ENCODE assay signal across 8 cellular contexts in the genomic region with DNA sequence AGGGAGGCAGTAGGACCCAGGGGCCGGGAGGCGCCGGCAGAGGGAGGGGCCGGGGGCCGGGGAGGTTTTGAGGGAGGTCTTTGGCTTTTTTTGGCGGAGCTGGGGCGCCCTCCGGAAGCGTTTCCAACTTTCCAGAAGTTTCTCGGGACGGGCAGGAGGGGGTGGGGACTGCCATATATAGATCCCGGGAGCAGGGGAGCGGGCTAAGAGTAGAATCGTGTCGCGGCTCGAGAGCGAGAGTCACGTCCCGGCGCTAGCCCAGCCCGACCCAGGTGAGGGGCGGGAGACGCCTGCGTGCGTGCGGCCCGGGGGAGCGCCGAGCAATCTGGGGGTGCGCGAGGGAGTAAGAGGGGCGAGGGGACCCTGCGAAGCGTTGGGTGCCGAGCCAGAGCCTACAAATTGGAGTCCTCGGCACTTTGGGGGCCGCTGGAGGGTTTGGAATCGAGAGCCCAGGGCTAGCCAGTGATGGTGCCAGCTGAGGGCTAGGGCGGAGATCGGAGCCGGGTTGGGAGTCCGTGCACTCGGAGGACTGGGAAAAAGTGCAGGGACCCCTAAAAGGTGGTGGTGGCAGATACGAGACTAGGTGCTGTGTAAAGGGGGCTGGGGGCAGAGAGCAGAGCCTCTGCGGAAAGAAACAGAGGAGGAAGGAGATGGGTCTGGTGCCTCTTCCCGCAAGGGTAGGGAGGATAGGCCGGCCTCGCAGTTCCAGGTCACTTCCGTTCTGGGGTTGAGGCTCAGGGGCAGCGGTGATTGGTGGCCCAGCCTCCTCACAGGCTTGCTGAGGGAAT. TPM values are rescaled to one million over a fixed set of nuclear protein-coding genes. Genes with fewer than 3 reads are reported as not detected.
DNase-seq lines count a peak whose midpoint lies in the region; ATAC-seq and TF ChIP-seq lines count a peak whose summit lies in the region.

Gene SERPINH1, plus strand, starts transcription at position 206 of the 788 bp plus-strand sequence. CDS start 4,097 bp downstream, outside the sequence.

- DNase-seq in NCI-H146 treated with DMSO at 0.1 percent for 48 hours (lab: John Stamatoyannopoulos, UW; ENCODE audit: unreplicated experiment) = peak; percentile 80
- peak; percentile 80 for DNase-seq in UCSD-AML1 (lab: John Stamatoyannopoulos, UW; ENCODE audit: unreplicated experiment)
- DNase-seq in brain microvascular endothelial cell = peak; percentile 84
- DNase-seq in sigmoid colon = peak; percentile 97
- DNase-seq in OCI-M2 (lab: John Stamatoyannopoulos, UW; ENCODE audit: unreplicated experiment) = no peak

- H3K36me3 ChIP-seq in brain microvascular endothelial cell (replicated peaks) (peaks cover 24% of the 10 kb centered on the region), sigmoid colon (peaks cover 4 to 14% (median 9%) of the 10 kb centered on the region in 4 donors)

- 1% methylated on average over 51 of the region's 51 CpGs for WGBS in sigmoid colon, 2 donors

- peak; percentile 79 for ATAC-seq in HG02798 (IDR thresholded peaks at IDR 0.05; ENCODE audit: poor library complexity, unreplicated experiment)

- TF ChIP-seq EP300 in sigmoid colon (IDR thresholded peaks at IDR 0.05) = peak in 2 of 4 donors; percentile 16 to 35

- peak; percentile 73 to 85 for TF ChIP-seq POLR2A in sigmoid colon (IDR thresholded peaks at IDR 0.05)

- H3K9me3 ChIP-seq in sigmoid colon = no peaks in the 10 kb centered on the region

- H3K27ac ChIP-seq in brain microvascular endothelial cell = peak within 1 kb of the TSS; percentile 90
- peak within 1 kb of the TSS; percentile 98 to 100 (median 100) for H3K27ac ChIP-seq in sigmoid colon

- H3K27me3 ChIP-seq in brain microvascular endothelial cell (replicated peaks) (no peaks in the 10 kb centered on the region), sigmoid colon (no peaks in the 10 kb centered on the region)

- TF ChIP-seq CTCF in GM12875 (IDR thresholded peaks at IDR 0.05; ENCODE audit: borderline replicate concordance, insufficient read depth, low read depth, low read length) = no peak
- no peak for TF ChIP-seq CTCF in brain microvascular endothelial cell (IDR thresholded peaks at IDR 0.05; ENCODE audit: low read depth, low read length, missing control alignments)
- no peak for TF ChIP-seq CTCF in sigmoid colon (IDR thresholded peaks at IDR 0.05)

- peaks cover 0 to 90% (median 87%) of the 10 kb centered on the region in 4 donors for H3K4me1 ChIP-seq in sigmoid colon

- H3K4me3 ChIP-seq in GM12875 (ENCODE audit: low read depth, low read length) (peak within 1 kb of the TSS; percentile 54), brain microvascular endothelial cell (ENCODE audit: low read depth, low read length) (peak within 1 kb of the TSS; percentile 94), iPS-11a (ENCODE audit: low read depth, low read length) (peak within 1 kb of the TSS; percentile 89), sigmoid colon (peak within 1 kb of the TSS; percentile 80 to 91 (median 84))

- intact Hi-C loops in sigmoid colon (cut with DNase I) = no loop called here

- in situ Hi-C loops in brain microvascular endothelial cell (cut with HindIII; ENCODE audit: low pct_ligation_motif_present, low sequenced_read_pairs) = no loop called here

RNA-seq across cellular contexts. Expression of gene SERPINH1, which starts in this region (rescaled TPM):
- 100 to 1,000 TPM; 151 to 201 (median 172) TPM for total RNA-seq in sigmoid colon
- polyA plus RNA-seq in sigmoid colon = 10 to 100 TPM; 12.0 to 57.1 (median 17.6) TPM
